In the genomic region with DNA sequence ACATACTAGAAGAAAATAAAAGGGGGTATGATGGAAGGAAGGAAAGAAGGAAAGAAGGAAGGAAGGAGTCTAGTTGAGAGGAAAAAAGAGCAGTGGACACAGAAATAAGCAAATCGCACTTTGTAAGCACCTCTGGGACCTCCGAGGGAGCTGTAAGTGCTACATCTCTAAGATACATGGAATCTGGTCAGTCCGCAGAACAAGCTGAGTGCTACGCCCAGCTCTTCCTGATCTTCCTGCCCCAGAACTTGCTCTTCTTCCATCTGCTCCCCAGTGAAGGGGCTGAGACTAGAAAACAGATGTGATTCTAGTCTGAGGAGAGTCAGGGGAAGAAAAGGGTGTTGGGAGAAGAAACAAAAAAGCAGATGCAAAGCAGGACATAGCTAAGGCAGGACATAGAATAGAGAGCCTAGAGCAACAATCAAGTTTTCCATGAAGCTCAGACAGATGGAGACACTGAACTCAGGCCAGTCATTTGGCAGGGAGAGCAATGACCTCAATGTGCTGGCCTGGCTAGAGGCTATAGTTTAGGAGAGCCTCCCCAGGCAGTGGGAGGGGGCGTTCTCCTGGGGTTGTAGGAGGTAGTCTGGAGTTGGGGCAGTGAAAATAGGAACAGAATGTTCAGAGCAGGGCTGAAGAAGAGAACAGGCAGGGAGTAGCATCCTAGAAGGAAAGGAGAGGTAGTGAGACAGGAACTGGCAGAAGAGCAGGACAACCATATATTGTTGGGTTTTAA, we compare ENCODE assay signal across 24 cellular contexts. TPM values are rescaled to one million over a fixed set of nuclear protein-coding genes. Genes with fewer than 3 reads are reported as not detected.
DNase-seq lines count a peak whose midpoint lies in the region; TF ChIP-seq lines count a peak whose summit lies in the region.
"Had no signal": no experiment of that assay in that cellular context is flagged by ENCODE, and none has a peak within 500 bp of the region (broad histone marks: within the 10 kb centered on the region; RNA-seq: fewer than 3 reads in every experiment).

No MANE protein-coding gene starts in this region.

- H2AFZ ChIP-seq in mesenchymal stem cell (ENCODE audit: low read depth, low read length): no peak overlapping the region

- H3K4me3 Mint-ChIP-seq in HFFc6 (peak overlapping the region; percentile 44; the same call in 1 of the 2 replicates), chondrocyte (ENCODE audit: unreplicated experiment) (no peak overlapping the region)
- H3K4me3 Mint-ChIP-seq: stimulated activated naive CD8-positive, alpha-beta T cell treated with anti-CD3 and anti-CD28 coated beads, Interleukin-15, amount 100 ng/mL, for 72 hours had no signal

- no peak for TF ChIP-seq CTCF in HFFc6 (IDR thresholded peaks at IDR 0.05)
- no peak for TF ChIP-seq CTCF in fibroblast of mammary gland (conservative IDR thresholded peaks at IDR 0.05; ENCODE audit: control insufficient read depth, insufficient read depth, low read depth, low read length)
- no peak for TF ChIP-seq CTCF in chondrocyte (IDR thresholded peaks at IDR 0.05)

- H3K27me3 ChIP-seq in mesenchymal stem cell (ENCODE audit: control insufficient read depth in 1 of 2, insufficient read depth in 1 of 2, low read length in 2 of 2): peaks cover 0 to 6% of the 10 kb centered on the region in 2 experiments

- peaks cover 10% of the 10 kb centered on the region for H3K4me1 Mint-ChIP-seq in HFFc6 (ENCODE audit: low read depth)
- peaks cover 13% of the 10 kb centered on the region for H3K4me1 Mint-ChIP-seq in chondrocyte (ENCODE audit: low read depth)
- H3K4me1 Mint-ChIP-seq: stimulated activated naive CD8-positive, alpha-beta T cell treated with anti-CD3 and anti-CD28 coated beads, Interleukin-15, amount 100 ng/mL, for 72 hours had no signal

- no peaks in the 10 kb centered on the region for H3K9me3 Mint-ChIP-seq in HFFc6
- no peaks in the 10 kb centered on the region for H3K9me3 Mint-ChIP-seq in chondrocyte (ENCODE audit: low read depth)
- H3K9me3 Mint-ChIP-seq: stimulated activated naive CD8-positive, alpha-beta T cell treated with anti-CD3 and anti-CD28 coated beads, Interleukin-15, amount 100 ng/mL, for 72 hours had no signal

- DNase-seq in HFFc6 (no peak), fibroblast of mammary gland (ENCODE audit: low read depth) (peak; percentile 49), mesenchymal stem cell (no peak), stromal cell of bone marrow (ENCODE audit: low read depth) (peak; percentile 51), H4 (ENCODE audit: low spot score) (no peak), NCI-H2081 treated with DMSO at 0.1 percent for 48 hours (lab: John Stamatoyannopoulos, UW) (no peak), chondrocyte (ENCODE audit: low spot score) (no peak), Kasumi-1 (lab: John Stamatoyannopoulos, UW) (no peak)
- DNase-seq: activated CD4-positive, alpha-beta T cell treated with anti-CD3 and anti-CD28 coated beads for 1 hour; activated CD8-positive, alpha-beta memory T cell treated with anti-CD3 and anti-CD28 coated beads, Interleukin-2, amount 50 U/mL, for 4 hours; activated naive CD4-positive, alpha-beta T cell treated with Interleukin-2 at 50 U/mL for 16 hours; dermis blood vessel endothelial cell; naive B cell; NCI-H1417 treated with DMSO at 0.1 percent for 48 hours; NCI-H446; stimulated activated naive CD8-positive, alpha-beta T cell treated with anti-CD3 and anti-CD28 coated beads, Interleukin-15, amount 100 ng/mL, for 72 hours; T-helper 9 cell had no signal

- WGBS in mesenchymal stem cell: 92% methylated on average over 5 of the region's 5 CpGs

- H3K4me3 ChIP-seq in fibroblast of mammary gland (ENCODE audit: control insufficient read depth, low read depth, low read length): no peak overlapping the region
- peak overlapping the region in 1 of 2 experiments; percentile 86 for H3K4me3 ChIP-seq in mesenchymal stem cell (ENCODE audit: insufficient read depth in 1 of 2, low read depth in 1 of 2, low read length in 2 of 2)
- H3K4me3 ChIP-seq: GM12878, prostate gland, SJSA1 had no signal

- no peak overlapping the region for H2BK15ac ChIP-seq in mesenchymal stem cell (ENCODE audit: low read depth, poor library complexity, severe bottlenecking)

- H2BK12ac ChIP-seq in mesenchymal stem cell (ENCODE audit: low read length in 2 of 2): no peak overlapping the region

- H3K27me3 Mint-ChIP-seq in HFFc6 (ENCODE audit: insufficient read depth) (peaks cover 1% of the 10 kb centered on the region), chondrocyte (ENCODE audit: low read depth) (peaks cover 2% of the 10 kb centered on the region)

- H3K23ac ChIP-seq in mesenchymal stem cell (ENCODE audit: low read length in 2 of 2): no peak overlapping the region

- H4K91ac ChIP-seq in mesenchymal stem cell (ENCODE audit: low read length): no peak overlapping the region

- H3K14ac ChIP-seq in mesenchymal stem cell (ENCODE audit: low read length in 2 of 2): no peak overlapping the region

- H3K4me2 ChIP-seq in mesenchymal stem cell (ENCODE audit: low read length, poor library complexity, severe bottlenecking): no peak overlapping the region

- H3K18ac ChIP-seq in mesenchymal stem cell (ENCODE audit: low read depth in 1 of 2, low read length in 2 of 2): no peak overlapping the region

- H3K27ac ChIP-seq in mesenchymal stem cell (ENCODE audit: low read length, poor library complexity, severe bottlenecking): no peak overlapping the region
- H3K27ac ChIP-seq: prostate gland, SJSA1 had no signal

- no peak overlapping the region for H2BK5ac ChIP-seq in mesenchymal stem cell (ENCODE audit: low read depth, low read length, poor library complexity, severe bottlenecking)

- no peaks in the 10 kb centered on the region for H3K9me3 ChIP-seq in mesenchymal stem cell (ENCODE audit: control insufficient read depth, low read length)
- H3K9me3 ChIP-seq: prostate gland, SJSA1 had no signal

- no peak overlapping the region for H2BK120ac ChIP-seq in mesenchymal stem cell (ENCODE audit: low read depth, low read length)

- H3K9ac ChIP-seq in mesenchymal stem cell (ENCODE audit: low read length): peak overlapping the region; percentile 94

- H4K8ac ChIP-seq in mesenchymal stem cell (ENCODE audit: low read length): no peak overlapping the region

- peaks cover 0 to under 1% of the 10 kb centered on the region in 2 experiments for H3K36me3 ChIP-seq in mesenchymal stem cell (ENCODE audit: control insufficient read depth in 1 of 2, insufficient read depth in 2 of 2, low read depth in 1 of 2, low read length in 2 of 2)
- H3K36me3 ChIP-seq: prostate gland, SJSA1 had no signal

- no peaks in the 10 kb centered on the region for H3K79me1 ChIP-seq in mesenchymal stem cell (replicated peaks; ENCODE audit: low read length, poor library complexity, severe bottlenecking)

- peak overlapping the region; percentile 49 for H3K27ac Mint-ChIP-seq in HFFc6
- no peak overlapping the region for H3K27ac Mint-ChIP-seq in chondrocyte (ENCODE audit: unreplicated experiment)
- H3K27ac Mint-ChIP-seq: stimulated activated naive CD8-positive, alpha-beta T cell treated with anti-CD3 and anti-CD28 coated beads, Interleukin-15, amount 100 ng/mL, for 72 hours had no signal

- H3K4me1 ChIP-seq in mesenchymal stem cell (ENCODE audit: control insufficient read depth, insufficient read depth, low read depth, low read length): no peaks in the 10 kb centered on the region
- H3K4me1 ChIP-seq: prostate gland, SJSA1 had no signal

- no peak overlapping the region for H2AK5ac ChIP-seq in mesenchymal stem cell (ENCODE audit: low read length, severe bottlenecking)

- no peak overlapping the region for H3K4ac ChIP-seq in mesenchymal stem cell (ENCODE audit: low read depth in 1 of 2, low read length in 2 of 2)

- no peaks in the 10 kb centered on the region; the same call in 1 of the 2 replicates for H3K36me3 Mint-ChIP-seq in HFFc6 (ENCODE audit: low read depth)
- peaks cover 2% of the 10 kb centered on the region for H3K36me3 Mint-ChIP-seq in chondrocyte (ENCODE audit: low read depth)

RNA-seq across cellular contexts. Expression of a gene that starts 1.8 kb away (rescaled TPM):
- 100 to 1,000 TPM in 4 of 6 experiments, 10 to 100 TPM in 2; 42.1 to 194 (median 167) TPM for total RNA-seq in HFFc6 (2021; fragmentation: NEBNext Ultra II Directional; extraction: Animal tissue kit (Norgen Biotek cat#: 25700))
- 0.12 TPM for polyA plus RNA-seq in mesenchymal stem cell (2013, experiment 1 of 2)
- not detected for polyA plus RNA-seq in mesenchymal stem cell (2013, experiment 2 of 2)
- total RNA-seq in H4 (2014; rRNA removed; shearing (Covaris generic)): not detected in 2 replicates
- 16.2 to 40.2 TPM (median 38.0 TPM) in 3 replicates for total RNA-seq in chondrocyte

RNA-seq across cellular contexts. Expression of a gene that starts 33.4 kb away (rescaled TPM):
- 10 to 100 TPM in 1 of 6 experiments, 1 to 10 TPM in 5; 8.5 to 10.7 (median 9.0) TPM for total RNA-seq in HFFc6 (2021; fragmentation: NEBNext Ultra II Directional; extraction: Animal tissue kit (Norgen Biotek cat#: 25700))
- 18.9 TPM for polyA plus RNA-seq in mesenchymal stem cell (2013, experiment 1 of 2)
- polyA plus RNA-seq in mesenchymal stem cell (2013, experiment 2 of 2): 18.6 TPM
- 15.9 and 18.6 TPM in 2 replicates for total RNA-seq in H4 (2014; rRNA removed; shearing (Covaris generic))
- total RNA-seq in chondrocyte: 42.6 to 55.9 TPM (median 45.4 TPM) in 3 replicates

RNA-seq across cellular contexts. Expression of a gene that starts 51.7 kb away (rescaled TPM):
- not detected for total RNA-seq in HFFc6 (2021; fragmentation: NEBNext Ultra II Directional; extraction: Animal tissue kit (Norgen Biotek cat#: 25700))
- not detected for polyA plus RNA-seq in mesenchymal stem cell (2013, experiment 1 of 2)
- not detected for polyA plus RNA-seq in mesenchymal stem cell (2013, experiment 2 of 2)
- total RNA-seq in H4 (2014; rRNA removed; shearing (Covaris generic)): not detected in 2 replicates
- total RNA-seq in chondrocyte: not detected in 3 replicates
- total RNA-seq: astrocyte, dermis blood vessel endothelial cell, left colon, LHCN-M2, SJSA1 had no signal
- polyA plus RNA-seq: esophagus had no signal

Comparison
In these comparisons a context has a peak if more than half of its experiments do, and no peak if none do; other contexts are left out.
1. DNase-seq: peak in fibroblast of mammary gland (single experiment) and stromal cell of bone marrow (single experiment); none in HFFc6 (single experiment), mesenchymal stem cell (single experiment), H4 (single experiment), NCI-H2081 treated with DMSO at 0.1 percent for 48 hours (single experiment), chondrocyte (single experiment) and Kasumi-1 (0 of 2).
2. RNA of a gene that starts 1.8 kb away (total RNA-seq): 42.1 to 194 TPM in HFFc6 and 16.2 to 40.2 TPM in chondrocyte; not detected in H4; every median in the first group is over 10 times any median in the second.